In the genomic region with DNA sequence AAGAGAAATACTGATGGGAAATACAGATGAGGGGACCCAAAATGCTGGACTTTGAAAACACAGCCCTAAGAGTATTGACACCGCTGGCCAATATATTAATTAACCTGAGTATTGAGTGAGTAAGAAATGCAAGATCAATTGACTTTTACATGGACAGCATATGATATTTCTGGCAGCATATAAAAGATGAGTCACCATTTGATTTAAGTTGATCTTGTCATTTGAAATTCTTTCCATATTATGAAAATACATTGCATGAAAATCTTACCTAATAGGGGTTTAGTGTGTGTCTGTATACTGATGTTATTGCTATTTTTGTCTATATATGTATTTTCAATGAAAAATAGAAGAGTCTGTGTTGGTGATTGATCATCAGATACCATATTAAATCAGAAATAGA, we compare ENCODE assay signal across 33 cellular contexts.
"Had no signal": no experiment of that assay in that cellular context is flagged by ENCODE, and none has a peak within 500 bp of the region (broad histone marks: within the 10 kb centered on the region; RNA-seq: fewer than 3 reads in every experiment).

No MANE protein-coding gene starts in this region.

- FAIRE-seq: astrocyte, RCC 7860 had no signal

- DNase-seq: activated B cell treated with CpG ODN at 0.5 μM for 24 hours; activated CD4-positive, alpha-beta memory T cell treated with anti-CD3 and anti-CD28 coated beads for 36 hours; activated CD4-positive, alpha-beta T cell treated with anti-CD3 and anti-CD28 coated beads for 4 hours; activated CD4-positive, alpha-beta T cell treated with anti-CD3 and anti-CD28 coated beads, Interleukin-2, amount 50 U/mL, for 1 hour; activated CD4-positive, CD25-positive, alpha-beta regulatory T cell treated with anti-CD3 and anti-CD28 coated beads, Interleukin-2, amount 50 U/mL, for 72 hours; activated CD8-positive, alpha-beta memory T cell treated with anti-CD3 and anti-CD28 coated beads for 24 hours; activated CD8-positive, alpha-beta memory T cell treated with anti-CD3 and anti-CD28 coated beads, Interleukin-2, amount 10 ng/mL, durations not matched to agents 7 days and 5 days; activated CD8-positive, alpha-beta memory T cell treated with anti-CD3 and anti-CD28 coated beads, Interleukin-2, amount 50 U/mL, for 48 hours; activated effector memory CD4-positive, alpha-beta T cell treated with anti-CD3 and anti-CD28 coated beads, Interleukin-2, amount 50 U/mL, for 16 hours; activated naive CD4-positive, alpha-beta T cell treated with anti-CD3 and anti-CD28 coated beads for 36 hours; activated T-cell treated with anti-CD3 and anti-CD28 coated beads, Interleukin-2, amount 50 U/mL, for 48 hours; body of pancreas; caudate nucleus; cerebellar nuclear complex; NCI-H187 treated with DMSO at 0.1 percent for 48 hours; NCI-H2227 treated with DMSO at 0.1 percent for 48 hours; NCI-H526 treated with DMSO at 0.1 percent for 48 hours; PC-9; SIG-M5; SW 1271; T-helper 1 cell; T-helper 2 cell; T-helper 9 cell had no signal

- H3K4me2 ChIP-seq: KMS-11, PC-9 had no signal

- H3K9me3 ChIP-seq: body of pancreas, breast epithelium had no signal

- H3K4me3 ChIP-seq: body of pancreas, breast epithelium, PC-9 had no signal

- H3K27ac ChIP-seq: body of pancreas, breast epithelium, KMS-11, PC-9, RWPE1, VCaP had no signal

- ATAC-seq: activated CD8-positive, alpha-beta memory T cell treated with anti-CD3 and anti-CD28 coated beads, Interleukin-2, amount 10 ng/mL, durations not matched to agents 7 days and 5 days; activated naive CD4-positive, alpha-beta T cell treated with anti-CD3 and anti-CD28 coated beads, Interleukin-2, amount 50 U/mL, for 72 hours; activated T-helper 17 cell treated with anti-CD3 and anti-CD28 coated beads, Interleukin-2, amount 50 U/mL, for 72 hours; body of pancreas; Right ventricle myocardium inferior; SK-N-SH treated with all-trans-retinoic acid at 6 μM for 48 hours had no signal

- H3K4me1 ChIP-seq: body of pancreas, breast epithelium had no signal
